In genomic region chr17:74408262-74408661, GRCh38 we compare ENCODE assay signal across 12 cellular contexts. TPM values are rescaled to one million over a fixed set of nuclear protein-coding genes. Genes with fewer than 3 reads are reported as not detected.
DNase-seq lines count a peak whose midpoint lies in the region; ATAC-seq and TF ChIP-seq lines count a peak whose summit lies in the region.
"Had no signal": no experiment of that assay in that cellular context is flagged by ENCODE, and none has a peak within 500 bp of the region (broad histone marks: within the 10 kb centered on the region; RNA-seq: fewer than 3 reads in every experiment).

No MANE protein-coding gene starts in this region.

- H3K4me3 Mint-ChIP-seq in stimulated activated memory B cell treated with anti-CD40 and anti-IgM and Interleukin-4, amounts not matched to agents 10 μg/mL and 1 μg/mL and 100 μg/mL, for 72 hours: no peak overlapping the region
- no peak overlapping the region for H3K4me3 Mint-ChIP-seq in mesothelial cell of epicardium
- H3K4me3 Mint-ChIP-seq: activated B cell treated with CpG ODN at 0.5 μM for 24 hours had no signal

- H3K27ac Mint-ChIP-seq in stimulated activated memory B cell treated with anti-CD40 and anti-IgM and Interleukin-4, amounts not matched to agents 10 μg/mL and 1 μg/mL and 100 μg/mL, for 72 hours: no peak overlapping the region
- H3K27ac Mint-ChIP-seq in mesothelial cell of epicardium: no peak overlapping the region
- H3K27ac Mint-ChIP-seq: activated B cell treated with CpG ODN at 0.5 μM for 24 hours had no signal

- H3K4me1 Mint-ChIP-seq in stimulated activated memory B cell treated with anti-CD40 and anti-IgM and Interleukin-4, amounts not matched to agents 10 μg/mL and 1 μg/mL and 100 μg/mL, for 72 hours: no peaks in the 10 kb centered on the region
- H3K4me1 Mint-ChIP-seq in mesothelial cell of epicardium: peaks cover 11% of the 10 kb centered on the region
- H3K4me1 Mint-ChIP-seq: activated B cell treated with CpG ODN at 0.5 μM for 24 hours had no signal

- ATAC-seq in left ventricle myocardium superior (peak; percentile 31), omental fat pad (ENCODE audit: low FRiP score) (no peak)
- ATAC-seq in stimulated activated memory B cell treated with anti-CD40 and anti-IgM and Interleukin-4, amounts not matched to agents 10 μg/mL and 1 μg/mL and 100 μg/mL, for 72 hours: no peak

- H3K36me3 Mint-ChIP-seq in stimulated activated memory B cell treated with anti-CD40 and anti-IgM and Interleukin-4, amounts not matched to agents 10 μg/mL and 1 μg/mL and 100 μg/mL, for 72 hours: peaks cover 6% of the 10 kb centered on the region
- H3K36me3 Mint-ChIP-seq in mesothelial cell of epicardium: no peaks in the 10 kb centered on the region

- intact Hi-C loops in left ventricle myocardium superior (cut with micrococcal nuclease): no loop called here

- peaks cover 53% of the 10 kb centered on the region for H3K27me3 Mint-ChIP-seq in stimulated activated memory B cell treated with anti-CD40 and anti-IgM and Interleukin-4, amounts not matched to agents 10 μg/mL and 1 μg/mL and 100 μg/mL, for 72 hours
- H3K27me3 Mint-ChIP-seq in mesothelial cell of epicardium (ENCODE audit: low read depth): no peaks in the 10 kb centered on the region

- H3K4me3 ChIP-seq in right atrium auricular region: no peak overlapping the region
- no peak overlapping the region for H3K4me3 ChIP-seq in fibroblast of villous mesenchyme (ENCODE audit: low read depth, low read length)

- H3K9me3 ChIP-seq in right atrium auricular region: no peaks in the 10 kb centered on the region

- DNase-seq in left ventricle myocardium superior (no peak), right atrium auricular region (ENCODE audit: low spot score) (no peak), RPMI7951 (ENCODE audit: low read depth) (peak; percentile 88), fibroblast of villous mesenchyme (ENCODE audit: low read depth) (peak; percentile 36), AML-193 (lab: John Stamatoyannopoulos, UW) (no peak), mesothelial cell of epicardium (ENCODE audit: low spot score in 2 of 2, unreplicated experiment in 2 of 2) (no peak), omental fat pad (ENCODE audit: low spot score) (no peak)
- DNase-seq: activated B cell treated with CpG ODN at 0.5 μM for 24 hours; activated effector memory CD4-positive, alpha-beta T cell treated with Interleukin-2 at 50 U/mL for 16 hours; KG1; NK-92 treated with Interleukin-12 subunit alpha and Interleukin-12 subunit beta, amount 100 ng/mL, for 24 hours had no signal

- no peaks in the 10 kb centered on the region for H3K4me1 ChIP-seq in right atrium auricular region

- H3K27me3 ChIP-seq in right atrium auricular region: no peaks in the 10 kb centered on the region

- TF ChIP-seq CTCF in right atrium auricular region (IDR thresholded peaks at IDR 0.05) (no peak), fibroblast of villous mesenchyme (IDR thresholded peaks at IDR 0.05; ENCODE audit: insufficient read depth, low read depth, low read length) (peak; percentile 29), mesothelial cell of epicardium (IDR thresholded peaks at IDR 0.05; ENCODE audit: unreplicated experiment) (no peak), omental fat pad (IDR thresholded peaks at IDR 0.05) (no peak)

- H3K36me3 ChIP-seq in right atrium auricular region: no peaks in the 10 kb centered on the region

- H3K27ac ChIP-seq in right atrium auricular region: no peak overlapping the region

- peaks cover 4% of the 10 kb centered on the region for H3K9me3 Mint-ChIP-seq in stimulated activated memory B cell treated with anti-CD40 and anti-IgM and Interleukin-4, amounts not matched to agents 10 μg/mL and 1 μg/mL and 100 μg/mL, for 72 hours
- H3K9me3 Mint-ChIP-seq in mesothelial cell of epicardium: peaks cover 5% of the 10 kb centered on the region
- H3K9me3 Mint-ChIP-seq: activated B cell treated with CpG ODN at 0.5 μM for 24 hours had no signal

RNA-seq across cellular contexts. Expression of gene GPRC5C, which starts 23.6 kb away (rescaled TPM):
- total RNA-seq in left ventricle myocardium superior: 34.4 TPM
- total RNA-seq in right atrium auricular region: 10 to 100 TPM; 39.0 to 48.0 TPM
- total RNA-seq in RPMI7951 (2014; rRNA removed; shearing (Covaris generic)): 133 and 154 TPM in 2 replicates
- total RNA-seq in fibroblast of villous mesenchyme: 0.43 and 1.3 TPM in 2 replicates
- 37.2 to 44.2 TPM (median 38.7 TPM) in 3 replicates for total RNA-seq in mesothelial cell of epicardium
- total RNA-seq in omental fat pad: 10 to 100 TPM; 11.5 to 29.0 (median 16.0) TPM

RNA-seq across cellular contexts. Expression of gene GPR142, which starts 41.0 kb away (rescaled TPM):
- total RNA-seq in left ventricle myocardium superior: 0.15 TPM
- not detected for total RNA-seq in right atrium auricular region
- not detected in 2 replicates for total RNA-seq in RPMI7951 (2014; rRNA removed; shearing (Covaris generic))
- total RNA-seq in fibroblast of villous mesenchyme: not detected in 2 replicates
- 0.18 TPM in 1 of 3 replicates, not detected in the others for total RNA-seq in mesothelial cell of epicardium
- total RNA-seq in omental fat pad: not detected
- total RNA-seq: activated B cell treated with CpG ODN at 0.5 μM for 24 hours had no signal

RNA-seq across cellular contexts. Expression of gene BTBD17, which starts 46.6 kb away (rescaled TPM):
- total RNA-seq in left ventricle myocardium superior (not detected), right atrium auricular region (not detected), fibroblast of villous mesenchyme (not detected in 2 replicates), mesothelial cell of epicardium (0.11 to 0.16 TPM in 2 of 3 replicates, not detected in the other), omental fat pad (under 1 TPM in 1 of 4 donors, not detected in 3; 0.36 TPM)
- not detected in 2 replicates for total RNA-seq in RPMI7951 (2014; rRNA removed; shearing (Covaris generic))
- total RNA-seq: activated B cell treated with CpG ODN at 0.5 μM for 24 hours had no signal

RNA-seq across cellular contexts. Expression of gene CD300A, which starts 58.2 kb away (rescaled TPM):
- total RNA-seq in left ventricle myocardium superior (1.9 TPM), right atrium auricular region (1 to 10 TPM; 2.0 to 7.8 TPM), fibroblast of villous mesenchyme (not detected in 2 replicates), mesothelial cell of epicardium (not detected in 3 replicates), omental fat pad (10 to 100 TPM in 3 of 4 donors, 1 to 10 TPM in 1; 4.8 to 24.6 (median 16.6) TPM)
- total RNA-seq in RPMI7951 (2014; rRNA removed; shearing (Covaris generic)): not detected in 2 replicates

Comparison
In these comparisons a context has a peak if more than half of its experiments do, and no peak if none do; other contexts are left out.
1. DNase-seq: peak in RPMI7951 (single experiment) and fibroblast of villous mesenchyme (single experiment); none in left ventricle myocardium superior (single experiment), right atrium auricular region (single experiment), AML-193 (0 of 2), mesothelial cell of epicardium (0 of 2) and omental fat pad (single experiment).